In genomic region chr10:48466611-48467240, GRCh38 we compare ENCODE assay signal across 12 cellular contexts.
DNase-seq lines count a peak whose midpoint lies in the region; ATAC-seq, FAIRE-seq and TF ChIP-seq lines count a peak whose summit lies in the region.
"Had no signal": no experiment of that assay in that cellular context is flagged by ENCODE, and none has a peak within 500 bp of the region (broad histone marks: within the 10 kb centered on the region; RNA-seq: fewer than 3 reads in every experiment).

No MANE protein-coding gene starts in this region.

- in situ Hi-C loops in KBM-7 (cut with MboI; ENCODE audit: low pct_unique_long_range_greater_than_20kb, low sequenced_read_pairs) = no loop called here

- H3K4me2 ChIP-seq in keratinocyte (ENCODE audit: control insufficient read depth, extremely low read depth, insufficient read depth, low read depth, low read length) = peak overlapping the region; percentile 83

- H3K36me3 ChIP-seq in cardiac muscle cell = no peaks in the 10 kb centered on the region
- H3K36me3 ChIP-seq in bronchial epithelial cell (ENCODE audit: control insufficient read depth, insufficient read depth, low read length) = no peaks in the 10 kb centered on the region
- H3K36me3 ChIP-seq in keratinocyte (ENCODE audit: control insufficient read depth in 2 of 2, extremely low read depth in 1 of 2, insufficient read depth in 2 of 2, low read length in 2 of 2) = no peaks in the 10 kb centered on the region
- H3K36me3 ChIP-seq in testis (ENCODE audit: low read depth, missing control alignments) = no peaks in the 10 kb centered on the region

- H3K4me1 ChIP-seq in cardiac muscle cell (ENCODE audit: low read depth) (peaks cover 23% of the 10 kb centered on the region), keratinocyte (ENCODE audit: control insufficient read depth, extremely low read depth, insufficient read depth, low read length) (peaks cover 41% of the 10 kb centered on the region), testis (peaks cover 40% of the 10 kb centered on the region)

- intact Hi-C loops in Right ventricle myocardium inferior (cut with DNase I) = no loop called here
- intact Hi-C loops in testis (cut with DNase I; ENCODE audit: low total_unique reads) = no loop called here

- FAIRE-seq in bronchial epithelial cell (lab: Jason Lieb, UNC) (no peak), keratinocyte (lab: Jason Lieb, UNC) (no peak)
- FAIRE-seq: G401.6 had no signal

- H3K9me3 ChIP-seq in cardiac muscle cell (ENCODE audit: low read depth) (no peaks in the 10 kb centered on the region), keratinocyte (ENCODE audit: control insufficient read depth, low read depth, low read length) (no peaks in the 10 kb centered on the region), testis (no peaks in the 10 kb centered on the region)

- peak; percentile 20 to 60 for DNase-seq in cardiac muscle cell (ENCODE audit: low read depth in 1 of 2, low spot score in 1 of 2)
- DNase-seq in Right ventricle myocardium inferior (ENCODE audit: missing footprints) = no peak
- DNase-seq in bronchial epithelial cell (ENCODE audit: low read depth) = peak; percentile 29
- peak; percentile 77 for DNase-seq in keratinocyte (ENCODE audit: low read depth, low spot score)
- DNase-seq in testis = peak; percentile 12
- DNase-seq in nucleus accumbens (lab: John Stamatoyannopoulos, UW) = no peak
- DNase-seq in KBM-7 = no peak
- DNase-seq: AML-193, naive B cell had no signal

- no peak overlapping the region for H3K4me3 ChIP-seq in cardiac muscle cell
- H3K4me3 ChIP-seq in bronchial epithelial cell (ENCODE audit: low read depth, low read length) = peak overlapping the region; percentile 54
- H3K4me3 ChIP-seq in keratinocyte (ENCODE audit: control insufficient read depth in 2 of 3, extremely low read depth in 1 of 3, insufficient read depth in 2 of 3, low read depth in 1 of 3, low read length in 3 of 3) = no peak overlapping the region
- H3K4me3 ChIP-seq in testis = peak overlapping the region in 1 of 2 donors; percentile 18

- H3K79me2 ChIP-seq in keratinocyte (ENCODE audit: control insufficient read depth, insufficient read depth, low read length) = no peaks in the 10 kb centered on the region

- TF ChIP-seq POLR2A in testis (IDR thresholded peaks at IDR 0.05) = no peak

- no peaks in the 10 kb centered on the region for H3K9me1 ChIP-seq in keratinocyte (ENCODE audit: control insufficient read depth, extremely low read depth, insufficient read depth, low read length)

- H3K27me3 ChIP-seq in cardiac muscle cell (peaks cover 13% of the 10 kb centered on the region), bronchial epithelial cell (ENCODE audit: control insufficient read depth, insufficient read depth, low read length) (no peaks in the 10 kb centered on the region), keratinocyte (ENCODE audit: control insufficient read depth, extremely low read depth, insufficient read depth, low read length) (no peaks in the 10 kb centered on the region), testis (no peaks in the 10 kb centered on the region)

- H3K9ac ChIP-seq in keratinocyte (ENCODE audit: control insufficient read depth, extremely low read depth, insufficient read depth, low read length) = peak overlapping the region; percentile 73

- no peak for TF ChIP-seq CTCF in cardiac muscle cell (IDR thresholded peaks at IDR 0.05; ENCODE audit: low read depth, low read length)
- TF ChIP-seq CTCF in bronchial epithelial cell (IDR thresholded peaks at IDR 0.05; ENCODE audit: insufficient read depth, low read length, severe bottlenecking) = no peak
- TF ChIP-seq CTCF in keratinocyte (optimal IDR thresholded peaks at IDR 0.05 in 1 of 3, IDR thresholded peaks at IDR 0.05 in 1 of 3, conservative IDR thresholded peaks at IDR 0.05 in 1 of 3; ENCODE audit: extremely low read depth in 1 of 3, insufficient read depth in 2 of 3, low read length in 3 of 3) = no peak
- TF ChIP-seq CTCF in testis (IDR thresholded peaks at IDR 0.05) = no peak

- WGBS in testis, 2 donors = 59 to 78% methylated on average over 8 to 43 of the region's 43 CpGs

- dilution Hi-C loops in keratinocyte (cut with MboI; ENCODE audit: extremely low pct_ligation_motif_present, low sequenced_read_pairs) = no loop called here

- H3K27ac ChIP-seq in cardiac muscle cell (no peak overlapping the region), keratinocyte (ENCODE audit: control insufficient read depth, insufficient read depth, low read length) (no peak overlapping the region), testis (no peak overlapping the region)
- H3K27ac ChIP-seq: skin epidermis had no signal

- H4K20me1 ChIP-seq in keratinocyte (ENCODE audit: control insufficient read depth, extremely low read depth, insufficient read depth, low read length) = no peaks in the 10 kb centered on the region

- no peak overlapping the region for H2AFZ ChIP-seq in keratinocyte (ENCODE audit: control insufficient read depth, low read length)

- ATAC-seq in Right ventricle myocardium inferior (no peak), GM18498 (IDR thresholded peaks at IDR 0.05; ENCODE audit: unreplicated experiment) (no peak)

Comparison
In these comparisons a context has a peak if more than half of its experiments do, and no peak if none do; other contexts are left out.
1. DNase-seq: peak in cardiac muscle cell (2 of 2), bronchial epithelial cell (single experiment), keratinocyte (single experiment) and testis (single experiment); none in Right ventricle myocardium inferior (single experiment), nucleus accumbens (0 of 56) and KBM-7 (single experiment).